2 cellular contexts compared by ENCODE assay signal in the genomic region with DNA sequence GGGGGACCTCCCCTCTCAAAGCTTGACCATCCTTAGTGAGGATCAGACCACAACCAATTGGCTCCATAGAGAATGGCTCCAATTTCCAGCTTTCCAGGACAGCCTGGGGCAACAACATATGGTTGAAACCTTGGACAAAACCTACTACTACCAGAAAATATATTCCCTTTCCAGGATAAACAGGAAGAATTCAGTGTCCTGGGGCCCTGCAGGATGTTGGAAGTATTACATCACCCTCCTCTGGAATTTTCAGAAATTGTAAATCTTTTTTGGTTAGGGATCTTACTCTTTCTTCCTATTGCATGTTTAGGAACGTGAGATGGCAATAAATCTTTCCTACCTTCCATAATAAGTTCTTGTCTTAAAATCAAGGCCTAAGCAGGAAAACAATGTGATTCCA.
A peak's percentile ranks its signal among the peaks of the same experiment; 100 is the strongest.
TF ChIP-seq lines count a peak whose summit lies in the region.

No MANE protein-coding gene starts in this region.

TF ChIP-seq in GM23338, 12 proteins besides CTCF, POLR2A, EP300 and RAD21 (continues in another document):
- TF ChIP-seq EZH2 (IDR thresholded peaks at IDR 0.05; ENCODE audit: low read depth, unreplicated experiment) (no peak), ZNF114 (CRISPR knock-in tag; IDR thresholded peaks at IDR 0.05) (no peak), CREB1 (CRISPR knock-in tag; IDR thresholded peaks at IDR 0.05; ENCODE audit: low read depth) (no peak), ZNF331 (CRISPR knock-in tag; IDR thresholded peaks at IDR 0.05; ENCODE audit: low read depth) (no peak), JUNB (IDR thresholded peaks at IDR 0.05; ENCODE audit: unreplicated experiment) (no peak), EZH2phosphoT487 (IDR thresholded peaks at IDR 0.05; ENCODE audit: unreplicated experiment) (no peak), STAT1 (IDR thresholded peaks at IDR 0.05; ENCODE audit: unreplicated experiment) (no peak)
- TF ChIP-seq, protein P1, sequence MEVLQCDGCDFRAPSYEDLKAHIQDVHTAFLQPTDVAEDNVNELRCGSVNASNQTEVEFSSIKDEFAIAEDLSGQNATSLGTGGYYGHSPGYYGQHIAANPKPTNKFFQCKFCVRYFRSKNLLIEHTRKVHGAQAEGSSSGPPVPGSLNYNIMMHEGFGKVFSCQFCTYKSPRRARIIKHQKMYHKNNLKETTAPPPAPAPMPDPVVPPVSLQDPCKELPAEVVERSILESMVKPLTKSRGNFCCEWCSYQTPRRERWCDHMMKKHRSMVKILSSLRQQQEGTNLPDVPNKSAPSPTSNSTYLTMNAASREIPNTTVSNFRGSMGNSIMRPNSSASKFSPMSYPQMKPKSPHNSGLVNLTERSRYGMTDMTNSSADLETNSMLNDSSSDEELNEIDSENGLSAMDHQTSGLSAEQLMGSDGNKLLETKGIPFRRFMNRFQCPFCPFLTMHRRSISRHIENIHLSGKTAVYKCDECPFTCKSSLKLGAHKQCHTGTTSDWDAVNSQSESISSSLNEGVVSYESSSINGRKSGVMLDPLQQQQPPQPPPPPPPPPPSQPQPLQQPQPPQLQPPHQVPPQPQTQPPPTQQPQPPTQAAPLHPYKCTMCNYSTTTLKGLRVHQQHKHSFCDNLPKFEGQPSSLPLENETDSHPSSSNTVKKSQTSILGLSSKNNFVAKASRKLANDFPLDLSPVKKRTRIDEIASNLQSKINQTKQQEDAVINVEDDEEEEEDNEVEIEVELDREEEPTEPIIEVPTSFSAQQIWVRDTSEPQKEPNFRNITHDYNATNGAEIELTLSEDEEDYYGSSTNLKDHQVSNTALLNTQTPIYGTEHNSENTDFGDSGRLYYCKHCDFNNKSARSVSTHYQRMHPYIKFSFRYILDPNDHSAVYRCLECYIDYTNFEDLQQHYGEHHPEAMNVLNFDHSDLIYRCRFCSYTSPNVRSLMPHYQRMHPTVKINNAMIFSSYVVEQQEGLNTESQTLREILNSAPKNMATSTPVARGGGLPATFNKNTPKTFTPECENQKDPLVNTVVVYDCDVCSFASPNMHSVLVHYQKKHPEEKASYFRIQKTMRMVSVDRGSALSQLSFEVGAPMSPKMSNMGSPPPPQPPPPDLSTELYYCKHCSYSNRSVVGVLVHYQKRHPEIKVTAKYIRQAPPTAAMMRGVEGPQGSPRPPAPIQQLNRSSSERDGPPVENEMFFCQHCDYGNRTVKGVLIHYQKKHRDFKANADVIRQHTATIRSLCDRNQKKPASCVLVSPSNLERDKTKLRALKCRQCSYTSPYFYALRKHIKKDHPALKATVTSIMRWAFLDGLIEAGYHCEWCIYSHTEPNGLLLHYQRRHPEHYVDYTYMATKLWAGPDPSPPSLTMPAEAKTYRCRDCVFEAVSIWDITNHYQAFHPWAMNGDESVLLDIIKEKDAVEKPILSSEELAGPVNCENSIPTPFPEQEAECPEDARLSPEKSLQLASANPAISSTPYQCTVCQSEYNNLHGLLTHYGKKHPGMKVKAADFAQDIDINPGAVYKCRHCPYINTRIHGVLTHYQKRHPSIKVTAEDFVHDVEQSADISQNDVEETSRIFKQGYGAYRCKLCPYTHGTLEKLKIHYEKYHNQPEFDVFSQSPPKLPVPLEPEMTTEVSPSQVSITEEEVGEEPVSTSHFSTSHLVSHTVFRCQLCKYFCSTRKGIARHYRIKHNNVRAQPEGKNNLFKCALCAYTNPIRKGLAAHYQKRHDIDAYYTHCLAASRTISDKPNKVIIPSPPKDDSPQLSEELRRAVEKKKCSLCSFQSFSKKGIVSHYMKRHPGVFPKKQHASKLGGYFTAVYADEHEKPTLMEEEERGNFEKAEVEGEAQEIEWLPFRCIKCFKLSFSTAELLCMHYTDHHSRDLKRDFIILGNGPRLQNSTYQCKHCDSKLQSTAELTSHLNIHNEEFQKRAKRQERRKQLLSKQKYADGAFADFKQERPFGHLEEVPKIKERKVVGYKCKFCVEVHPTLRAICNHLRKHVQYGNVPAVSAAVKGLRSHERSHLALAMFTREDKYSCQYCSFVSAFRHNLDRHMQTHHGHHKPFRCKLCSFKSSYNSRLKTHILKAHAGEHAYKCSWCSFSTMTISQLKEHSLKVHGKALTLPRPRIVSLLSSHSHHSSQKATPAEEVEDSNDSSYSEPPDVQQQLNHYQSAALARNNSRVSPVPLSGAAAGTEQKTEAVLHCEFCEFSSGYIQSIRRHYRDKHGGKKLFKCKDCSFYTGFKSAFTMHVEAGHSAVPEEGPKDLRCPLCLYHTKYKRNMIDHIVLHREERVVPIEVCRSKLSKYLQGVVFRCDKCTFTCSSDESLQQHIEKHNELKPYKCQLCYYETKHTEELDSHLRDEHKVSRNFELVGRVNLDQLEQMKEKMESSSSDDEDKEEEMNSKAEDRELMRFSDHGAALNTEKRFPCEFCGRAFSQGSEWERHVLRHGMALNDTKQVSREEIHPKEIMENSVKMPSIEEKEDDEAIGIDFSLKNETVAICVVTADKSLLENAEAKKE (CRISPR knock-in tag; IDR thresholded peaks at IDR 0.05) = no peak
- TF ChIP-seq, protein P2, sequence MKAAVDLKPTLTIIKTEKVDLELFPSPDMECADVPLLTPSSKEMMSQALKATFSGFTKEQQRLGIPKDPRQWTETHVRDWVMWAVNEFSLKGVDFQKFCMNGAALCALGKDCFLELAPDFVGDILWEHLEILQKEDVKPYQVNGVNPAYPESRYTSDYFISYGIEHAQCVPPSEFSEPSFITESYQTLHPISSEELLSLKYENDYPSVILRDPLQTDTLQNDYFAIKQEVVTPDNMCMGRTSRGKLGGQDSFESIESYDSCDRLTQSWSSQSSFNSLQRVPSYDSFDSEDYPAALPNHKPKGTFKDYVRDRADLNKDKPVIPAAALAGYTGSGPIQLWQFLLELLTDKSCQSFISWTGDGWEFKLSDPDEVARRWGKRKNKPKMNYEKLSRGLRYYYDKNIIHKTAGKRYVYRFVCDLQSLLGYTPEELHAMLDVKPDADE (IDR thresholded peaks at IDR 0.05) = no peak
- TF ChIP-seq, protein P3, sequence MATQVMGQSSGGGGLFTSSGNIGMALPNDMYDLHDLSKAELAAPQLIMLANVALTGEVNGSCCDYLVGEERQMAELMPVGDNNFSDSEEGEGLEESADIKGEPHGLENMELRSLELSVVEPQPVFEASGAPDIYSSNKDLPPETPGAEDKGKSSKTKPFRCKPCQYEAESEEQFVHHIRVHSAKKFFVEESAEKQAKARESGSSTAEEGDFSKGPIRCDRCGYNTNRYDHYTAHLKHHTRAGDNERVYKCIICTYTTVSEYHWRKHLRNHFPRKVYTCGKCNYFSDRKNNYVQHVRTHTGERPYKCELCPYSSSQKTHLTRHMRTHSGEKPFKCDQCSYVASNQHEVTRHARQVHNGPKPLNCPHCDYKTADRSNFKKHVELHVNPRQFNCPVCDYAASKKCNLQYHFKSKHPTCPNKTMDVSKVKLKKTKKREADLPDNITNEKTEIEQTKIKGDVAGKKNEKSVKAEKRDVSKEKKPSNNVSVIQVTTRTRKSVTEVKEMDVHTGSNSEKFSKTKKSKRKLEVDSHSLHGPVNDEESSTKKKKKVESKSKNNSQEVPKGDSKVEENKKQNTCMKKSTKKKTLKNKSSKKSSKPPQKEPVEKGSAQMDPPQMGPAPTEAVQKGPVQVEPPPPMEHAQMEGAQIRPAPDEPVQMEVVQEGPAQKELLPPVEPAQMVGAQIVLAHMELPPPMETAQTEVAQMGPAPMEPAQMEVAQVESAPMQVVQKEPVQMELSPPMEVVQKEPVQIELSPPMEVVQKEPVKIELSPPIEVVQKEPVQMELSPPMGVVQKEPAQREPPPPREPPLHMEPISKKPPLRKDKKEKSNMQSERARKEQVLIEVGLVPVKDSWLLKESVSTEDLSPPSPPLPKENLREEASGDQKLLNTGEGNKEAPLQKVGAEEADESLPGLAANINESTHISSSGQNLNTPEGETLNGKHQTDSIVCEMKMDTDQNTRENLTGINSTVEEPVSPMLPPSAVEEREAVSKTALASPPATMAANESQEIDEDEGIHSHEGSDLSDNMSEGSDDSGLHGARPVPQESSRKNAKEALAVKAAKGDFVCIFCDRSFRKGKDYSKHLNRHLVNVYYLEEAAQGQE (IDR thresholded peaks at IDR 0.05; ENCODE audit: unreplicated experiment) = no peak

TF ChIP-seq in H1, 55 proteins besides CTCF, POLR2A, EP300 and RAD21:
- peak; percentile 46; the same call in 1 of the 2 replicates for TF ChIP-seq CEBPB (IDR thresholded peaks at IDR 0.05; ENCODE audit: low read depth, low read length)
- TF ChIP-seq BRCA1 (IDR thresholded peaks at IDR 0.05; ENCODE audit: low read depth, low read length) = no peak
- TF ChIP-seq HDAC2 (IDR thresholded peaks at IDR 0.05; ENCODE audit: borderline replicate concordance in 1 of 2, low read depth in 2 of 2, low read length in 2 of 2) = no peak
- no peak for TF ChIP-seq BACH1 (IDR thresholded peaks at IDR 0.05; ENCODE audit: low read length)
- TF ChIP-seq RNF2 (IDR thresholded peaks at IDR 0.05; ENCODE audit: borderline replicate concordance, low read depth, low read length, missing control alignments, poor library complexity, severe bottlenecking) = no peak
- TF ChIP-seq KDM5A (IDR thresholded peaks at IDR 0.05; ENCODE audit: low read length) = no peak
- no peak for TF ChIP-seq CHD2 (IDR thresholded peaks at IDR 0.05; ENCODE audit: low read length)
- no peak for TF ChIP-seq SAP30 (IDR thresholded peaks at IDR 0.05; ENCODE audit: insufficient read depth, insufficient replicate concordance, low read length)
